ENCODE assay signal across 10 cellular contexts in the genomic region with DNA sequence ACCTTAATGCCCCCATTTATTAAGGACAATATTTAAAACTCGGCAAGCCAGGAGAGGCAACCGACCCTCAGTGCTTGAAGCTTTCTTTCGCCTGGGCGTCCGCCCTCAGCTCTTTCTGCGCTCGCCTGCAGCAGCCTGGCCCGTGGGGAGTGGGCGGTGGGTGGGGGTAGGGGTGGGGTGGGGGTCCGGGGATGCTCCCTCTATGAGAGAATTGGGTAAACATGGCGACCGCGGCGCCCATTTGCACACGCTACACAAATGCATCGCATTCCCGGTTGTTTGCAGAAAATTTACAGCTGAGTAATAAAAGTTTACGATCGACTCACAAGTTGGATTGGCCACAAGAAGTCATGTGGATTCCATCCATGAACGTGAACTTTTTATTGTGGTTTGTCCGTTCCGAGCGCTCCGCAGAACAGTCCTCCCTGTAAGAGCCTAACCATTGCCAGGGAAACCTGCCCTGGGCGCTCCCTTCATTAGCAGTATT. TPM values are rescaled to one million over a fixed set of nuclear protein-coding genes. Genes with fewer than 3 reads are reported as not detected.
A peak's percentile ranks its signal among the peaks of the same experiment; 100 is the strongest.
DNase-seq lines count a peak whose midpoint lies in the region; ATAC-seq and TF ChIP-seq lines count a peak whose summit lies in the region.
"Had no signal": no experiment of that assay in that cellular context is flagged by ENCODE, and none has a peak within 500 bp of the region (broad histone marks: within the 10 kb centered on the region; RNA-seq: fewer than 3 reads in every experiment).

No MANE protein-coding gene starts in this region.

- H3K27ac ChIP-seq in right cardiac atrium (ENCODE audit: low read length) (no peak overlapping the region), PC-9 (no peak overlapping the region), uterus (peak overlapping the region; percentile 84), body of pancreas (no peak overlapping the region)

- H3F3A ChIP-seq in PC-9 (ENCODE audit: insufficient read depth, low read depth): no peaks in the 10 kb centered on the region

- H3K27me3 ChIP-seq in right cardiac atrium (ENCODE audit: control insufficient read depth, insufficient read depth) (no peaks in the 10 kb centered on the region), PC-9 (ENCODE audit: insufficient read depth, low read depth) (no peaks in the 10 kb centered on the region), uterus (peaks cover 0 to 19% of the 10 kb centered on the region in 2 donors), body of pancreas (peaks cover 6 to 35% of the 10 kb centered on the region in 2 donors)

- TF ChIP-seq POLR2A in uterus (IDR thresholded peaks at IDR 0.05): peak in 1 of 2 donors; percentile 22
- TF ChIP-seq POLR2A in body of pancreas (IDR thresholded peaks at IDR 0.05): no peak

- peak overlapping the region; percentile 53 for H3K4me3 ChIP-seq in right cardiac atrium (ENCODE audit: low read length)
- peak overlapping the region; percentile 82 for H3K4me3 ChIP-seq in PC-9
- peak overlapping the region; percentile 59 to 91 for H3K4me3 ChIP-seq in foreskin fibroblast (ENCODE audit: low read depth in 1 of 2, low read length in 2 of 2)
- H3K4me3 ChIP-seq in uterus: peak overlapping the region; percentile 32 to 49
- no peak overlapping the region for H3K4me3 ChIP-seq in body of pancreas

- no peak for TF ChIP-seq CTCF in PC-9 (conservative IDR thresholded peaks at IDR 0.05)
- TF ChIP-seq CTCF in foreskin fibroblast (IDR thresholded peaks at IDR 0.05; ENCODE audit: low read depth, low read length): no peak
- TF ChIP-seq CTCF in uterus (IDR thresholded peaks at IDR 0.05): no peak
- TF ChIP-seq CTCF in body of pancreas (IDR thresholded peaks at IDR 0.05): no peak

- H3K79me2 ChIP-seq in PC-9 (ENCODE audit: low read depth): no peaks in the 10 kb centered on the region

- CTCF ChIA-PET in PC-9 (lab: Charles Lee): interaction anchor here (0.5 to 1.8 kb wide), 6 partner anchors 8 to 363 kb away, joined by 3 to 37 read pairs (median 4); partner anchors contain the start of genes HOXC5 and HOXC8

- 5% methylated on average over 25 of the region's 25 CpGs for WGBS in right cardiac atrium
- 3 to 6% methylated on average over 18 to 25 of the region's 25 CpGs for WGBS in body of pancreas, 2 donors

- no peaks in the 10 kb centered on the region for H4K20me1 ChIP-seq in PC-9 (ENCODE audit: insufficient read depth)

- H3K4me2 ChIP-seq in PC-9: peak overlapping the region; percentile 99

- ATAC-seq in right cardiac atrium (no peak), Right ventricle myocardium superior (ENCODE audit: poor library complexity) (no peak), body of pancreas (no peak)

- H3K4me1 ChIP-seq in right cardiac atrium (ENCODE audit: control insufficient read depth, insufficient read depth, low read length) (no peaks in the 10 kb centered on the region), PC-9 (replicated peaks; ENCODE audit: insufficient read depth) (no peaks in the 10 kb centered on the region; the same call in 1 of the 2 replicates), uterus (no peaks in the 10 kb centered on the region), body of pancreas (peaks cover 25% of the 10 kb centered on the region)

- intact Hi-C loops in right cardiac atrium (cut with DNase I) (loop anchor here in 1 of 4 donors (10.0 kb wide), 1 partner anchor 348 kb away; the partner anchor contains the start of gene GPR84), Right ventricle myocardium superior (cut with DNase I) (no loop called here), PC-9 (cut with micrococcal nuclease; ENCODE audit: unreplicated experiment) (no loop called here), uterus (cut with DNase I; ENCODE audit: low total_unique reads) (no loop called here), body of pancreas (cut with DNase I) (no loop called here)

- H3K9me2 ChIP-seq in PC-9 (ENCODE audit: insufficient read depth): no peaks in the 10 kb centered on the region

- POLR2A ChIA-PET in PC-9 (lab: Charles Lee; ENCODE audit: unreplicated experiment): no interaction called here

- H2AFZ ChIP-seq in PC-9: no peak overlapping the region

- no peaks in the 10 kb centered on the region for H3K9me3 ChIP-seq in right cardiac atrium (ENCODE audit: control insufficient read depth, low read length)
- H3K9me3 ChIP-seq in PC-9 (ENCODE audit: insufficient read depth, low read depth): no peaks in the 10 kb centered on the region
- H3K9me3 ChIP-seq in uterus: no peaks in the 10 kb centered on the region
- no peaks in the 10 kb centered on the region for H3K9me3 ChIP-seq in body of pancreas

- no peak for DNase-seq in right cardiac atrium
- DNase-seq in Right ventricle myocardium superior: no peak
- DNase-seq in PC-9: no peak
- DNase-seq in foreskin fibroblast: peak; percentile 86 to 87
- DNase-seq in uterus: peak; percentile 49 to 63
- DNase-seq in stimulated activated naive CD4-positive, alpha-beta T cell treated with Interleukin-2 at 50 U/mL for 16 hours (lab: John Stamatoyannopoulos, UW): no peak
- no peak for DNase-seq in activated gamma-delta T cell (lab: John Stamatoyannopoulos, UW)
- no peak for DNase-seq in body of pancreas
- DNase-seq: C1 segment of cervical spinal cord, NCI-H146 had no signal

- H3K36me3 ChIP-seq in PC-9 (ENCODE audit: low read depth): no peaks in the 10 kb centered on the region
- H3K36me3 ChIP-seq in uterus: no peaks in the 10 kb centered on the region
- no peaks in the 10 kb centered on the region for H3K36me3 ChIP-seq in body of pancreas (replicated peaks in 1 of 2; ENCODE audit: insufficient read depth in 1 of 2, low read depth in 2 of 2)

- no TSS peak for BruUV-seq in PC-9 (replicated peaks; lab: Mats Ljungman, UMichigan)

RNA-seq across cellular contexts. Expression of gene HOXC8, which starts 7.7 kb away (rescaled TPM):
- total RNA-seq in right cardiac atrium: not detected
- polyA plus RNA-seq in right cardiac atrium: not detected
- not detected for total RNA-seq in Right ventricle myocardium superior
- total RNA-seq in PC-9 (2021): 3.8 and 4.3 TPM in 2 replicates
- 1 to 10 TPM in 1 of 4 donors, under 1 TPM in 2, not detected in 1; 0.29 to 7.2 (median 0.35) TPM for total RNA-seq in uterus
- not detected for total RNA-seq in body of pancreas

RNA-seq across cellular contexts. Expression of gene HOXC6, which starts 11.7 kb away (rescaled TPM):
- under 1 TPM in 3 of 4 donors, not detected in 1; 0.34 to 0.65 (median 0.42) TPM for total RNA-seq in right cardiac atrium
- 0.48 TPM for polyA plus RNA-seq in right cardiac atrium
- 0.30 TPM for total RNA-seq in Right ventricle myocardium superior
- total RNA-seq in PC-9 (2021): 4.1 and 5.7 TPM in 2 replicates
- total RNA-seq in uterus: 10 to 100 TPM in 1 of 4 donors, 1 to 10 TPM in 2, not detected in 1; 1.2 to 20.4 (median 2.1) TPM
- total RNA-seq in body of pancreas: not detected

RNA-seq across cellular contexts. Expression of gene HOXC5, which starts 16.3 kb away (rescaled TPM):
- total RNA-seq in right cardiac atrium: not detected
- 0.11 TPM for polyA plus RNA-seq in right cardiac atrium
- total RNA-seq in Right ventricle myocardium superior: not detected
- 0.61 and 1.8 TPM in 2 replicates for total RNA-seq in PC-9 (2021)
- total RNA-seq in uterus: 10 to 100 TPM in 1 of 4 donors, 1 to 10 TPM in 1, not detected in 2; 3.5 to 10.2 TPM
- total RNA-seq in body of pancreas: not detected

RNA-seq across cellular contexts. Expression of gene HOXC9, which starts 16.6 kb away (rescaled TPM):
- under 1 TPM in 1 of 4 donors, not detected in 3; 0.15 TPM for total RNA-seq in right cardiac atrium
- not detected for polyA plus RNA-seq in right cardiac atrium
- total RNA-seq in Right ventricle myocardium superior: not detected
- 7.5 and 10.2 TPM in 2 replicates for total RNA-seq in PC-9 (2021)
- total RNA-seq in uterus: 1 to 10 TPM in 3 of 4 donors, not detected in 1; 1.5 to 7.8 (median 1.7) TPM
- not detected for total RNA-seq in body of pancreas

RNA-seq across cellular contexts. Expression of gene HOXC10, which starts 31.6 kb away (rescaled TPM):
- total RNA-seq in right cardiac atrium (not detected), Right ventricle myocardium superior (not detected), PC-9 (2021) (1.1 and 1.4 TPM in 2 replicates), uterus (10 to 100 TPM in 1 of 4 donors, 1 to 10 TPM in 2, not detected in 1; 1.3 to 12.4 (median 3.2) TPM), body of pancreas (not detected)
- polyA plus RNA-seq in right cardiac atrium: not detected

Comparison
In these comparisons a context has a peak if more than half of its experiments do, and no peak if none do; other contexts are left out.
1. DNase-seq: peak in foreskin fibroblast (2 of 2) and uterus (2 of 2); none in right cardiac atrium (0 of 3), Right ventricle myocardium superior (single experiment), PC-9 (0 of 2), stimulated activated naive CD4-positive, alpha-beta T cell treated with Interleukin-2 at 50 U/mL for 16 hours (single experiment), activated gamma-delta T cell (single experiment) and body of pancreas (0 of 4).
2. H3K27ac ChIP-seq: peak in uterus (2 of 2); none in right cardiac atrium (single experiment), PC-9 (single experiment) and body of pancreas (0 of 4).
3. H3K4me3 ChIP-seq: peak in right cardiac atrium (single experiment), PC-9 (single experiment), foreskin fibroblast (2 of 2) and uterus (2 of 2); none in body of pancreas (0 of 2).